22 cellular contexts compared by ENCODE assay signal in the genomic region with DNA sequence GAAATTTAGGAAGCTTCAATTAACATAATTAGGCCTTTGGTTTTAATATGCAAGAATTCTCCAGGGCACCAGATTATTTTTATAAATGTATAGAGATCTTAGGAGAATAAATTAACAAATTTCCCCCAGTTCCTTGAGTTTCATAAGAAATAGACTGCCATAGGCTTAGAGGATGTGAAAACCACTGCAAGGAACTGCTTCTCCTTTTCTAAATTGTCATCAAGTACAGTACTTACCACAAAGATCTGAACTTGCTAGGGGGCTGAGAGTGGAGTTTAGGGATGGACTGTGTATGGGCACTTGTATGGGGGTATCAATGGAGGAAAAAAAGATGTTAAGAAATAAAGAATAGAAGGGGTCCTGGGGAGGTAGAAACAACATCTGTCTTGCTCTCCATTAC. TPM values are rescaled to one million over a fixed set of nuclear protein-coding genes. Genes with fewer than 3 reads are reported as not detected.
DNase-seq lines count a peak whose midpoint lies in the region; ATAC-seq and TF ChIP-seq lines count a peak whose summit lies in the region.
"Had no signal": no experiment of that assay in that cellular context is flagged by ENCODE, and none has a peak within 500 bp of the region (broad histone marks: within the 10 kb centered on the region; RNA-seq: fewer than 3 reads in every experiment).

No MANE protein-coding gene starts in this region.

- H3K27me3 ChIP-seq in CD8-positive, alpha-beta T cell (ENCODE audit: insufficient read depth, low read length) = no peaks in the 10 kb centered on the region
- H3K27me3 ChIP-seq: MG63 had no signal

- H3K9me3 Mint-ChIP-seq in CD8-positive, alpha-beta T cell = no peaks in the 10 kb centered on the region
- H3K9me3 Mint-ChIP-seq: T-cell had no signal

- intact Hi-C loops in CD8-positive, alpha-beta T cell (cut with DNase I, micrococcal nuclease) = no loop called here
- intact Hi-C loops in cardiac septum (cut with DNase I) = no loop called here

- no peak overlapping the region for H3K4me3 ChIP-seq in CD8-positive, alpha-beta T cell (ENCODE audit: low read depth, low read length)
- H3K4me3 ChIP-seq: MG63 had no signal

- H3K27ac ChIP-seq in CD8-positive, alpha-beta T cell (ENCODE audit: low read depth, low read length) = no peak overlapping the region
- H3K27ac ChIP-seq: KMS-11 had no signal

- no peaks in the 10 kb centered on the region for H3K36me3 Mint-ChIP-seq in CD8-positive, alpha-beta T cell
- H3K36me3 Mint-ChIP-seq: T-cell had no signal

- H3K36me3 ChIP-seq in CD8-positive, alpha-beta T cell (ENCODE audit: insufficient read depth, low read length) = no peaks in the 10 kb centered on the region
- H3K36me3 ChIP-seq: MG63 had no signal

- no peaks in the 10 kb centered on the region for H3K27me3 Mint-ChIP-seq in CD8-positive, alpha-beta T cell (ENCODE audit: low read depth)

- DNase-seq in SIG-M5 treated with dmso at 0.1 percent for 504 hours (lab: John Stamatoyannopoulos, UW; ENCODE audit: unreplicated experiment) (peak; percentile 15), SIG-M5 (lab: John Stamatoyannopoulos, UW) (no peak), MV-4-11 (lab: John Stamatoyannopoulos, UW) (peak; percentile 84), NCI-H82 (lab: John Stamatoyannopoulos, UW) (no peak), cardiac septum (ENCODE audit: low spot score) (no peak)
- no peak for DNase-seq in CD8-positive, alpha-beta T cell
- no peak for DNase-seq in effector CD8-positive, alpha-beta T cell (lab: John Stamatoyannopoulos, UW)
- DNase-seq: C1 segment of cervical spinal cord, H7, MG63, NCI-H1417, NCI-H1930, NCI-H2171, NCI-H446 treated with DMSO at 0.1 percent for 48 hours, NCI-H774, OCI-M1, RPMI8226, T-cell, T1000 had no signal

- POLR2A ChIA-PET in CD8-positive, alpha-beta T cell (lab: Charles Lee) = no interaction called here

- ATAC-seq in HG03025 (IDR thresholded peaks at IDR 0.05; ENCODE audit: low FRiP score, unreplicated experiment) = peak; percentile 63
- ATAC-seq in CD8-positive, alpha-beta T cell = no peak
- ATAC-seq: T-cell had no signal

- TF ChIP-seq CTCF in CD8-positive, alpha-beta T cell (IDR thresholded peaks at IDR 0.05) = no peak

- H3K4me3 Mint-ChIP-seq in CD8-positive, alpha-beta T cell = no peak overlapping the region
- H3K4me3 Mint-ChIP-seq: T-cell had no signal

- CTCF ChIA-PET in CD8-positive, alpha-beta T cell (lab: Charles Lee) = no interaction called here

- no peaks in the 10 kb centered on the region for H3K4me1 ChIP-seq in CD8-positive, alpha-beta T cell (ENCODE audit: insufficient read depth, low read length)

- no peaks in the 10 kb centered on the region for H3K4me1 Mint-ChIP-seq in CD8-positive, alpha-beta T cell (ENCODE audit: low read depth)
- H3K4me1 Mint-ChIP-seq: T-cell had no signal

- H3K27ac Mint-ChIP-seq in CD8-positive, alpha-beta T cell = no peak overlapping the region
- H3K27ac Mint-ChIP-seq: T-cell had no signal

- H3K9me3 ChIP-seq in CD8-positive, alpha-beta T cell (ENCODE audit: low read length) = no peaks in the 10 kb centered on the region
- H3K9me3 ChIP-seq: MG63 had no signal

RNA-seq across cellular contexts. Expression of gene LHX8, which starts 31.1 kb away (rescaled TPM):
- not detected for total RNA-seq in CD8-positive, alpha-beta T cell
- total RNA-seq in cardiac septum = not detected
- total RNA-seq: A172, H7, T-cell had no signal

Comparison
In these comparisons a context has a peak if more than half of its experiments do, and no peak if none do; other contexts are left out.
1. DNase-seq: peak in SIG-M5 treated with dmso at 0.1 percent for 504 hours (single experiment) and MV-4-11 (single experiment); none in SIG-M5 (single experiment), CD8-positive, alpha-beta T cell (0 of 7), effector CD8-positive, alpha-beta T cell (single experiment), NCI-H82 (single experiment) and cardiac septum (single experiment).